32 cellular contexts compared by ENCODE assay signal in genomic region chr6:165186441-165187205, GRCh38.
"Had no signal": no experiment of that assay in that cellular context is flagged by ENCODE, and none has a peak within 500 bp of the region (broad histone marks: within the 10 kb centered on the region; RNA-seq: fewer than 3 reads in every experiment).

No MANE protein-coding gene starts in this region.

- H3K36me3 Mint-ChIP-seq: activated naive CD8-positive, alpha-beta T cell treated with anti-CD3 and anti-CD28 coated beads for 36 hours; T-cell had no signal

- H3K4me3 ChIP-seq: K562 had no signal

- H3K27ac ChIP-seq: brain microvascular endothelial cell, WERI-Rb-1 had no signal

- H3K4me3 Mint-ChIP-seq: activated CD8-positive, alpha-beta T cell treated with anti-CD3 and anti-CD28 coated beads for 36 hours; activated naive CD8-positive, alpha-beta T cell treated with anti-CD3 and anti-CD28 coated beads for 36 hours; activated T-cell treated with anti-CD3 and anti-CD28 coated beads, Interleukin-2, amount 50 U/mL, for 72 hours; activated T-helper 17 cell treated with anti-CD3 and anti-CD28 coated beads, Interleukin-2, amount 50 U/mL, for 72 hours; T-cell; T-helper 17 cell had no signal

- H3K36me3 ChIP-seq: brain microvascular endothelial cell, WERI-Rb-1 had no signal

- H3K9me3 Mint-ChIP-seq: activated CD8-positive, alpha-beta T cell treated with anti-CD3 and anti-CD28 coated beads for 36 hours; activated T-helper 17 cell treated with anti-CD3 and anti-CD28 coated beads, Interleukin-2, amount 50 U/mL, for 72 hours had no signal

- DNase-seq: activated CD4-positive, alpha-beta T cell treated with anti-CD3 and anti-CD28 coated beads for 1 hour; activated CD4-positive, alpha-beta T cell treated with anti-CD3 and anti-CD28 coated beads for 48 hours; activated CD4-positive, alpha-beta T cell treated with anti-CD3 and anti-CD28 coated beads, Interleukin-2, amount 50 U/mL, for 4 hours; activated CD4-positive, CD25-positive, alpha-beta regulatory T cell; activated CD8-positive, alpha-beta T cell treated with anti-CD3 and anti-CD28 coated beads for 36 hours; activated effector memory CD4-positive, alpha-beta T cell treated with anti-CD3 and anti-CD28 coated beads, Interleukin-2, amount 50 U/mL, for 16 hours; activated naive CD4-positive, alpha-beta T cell; activated naive CD4-positive, alpha-beta T cell treated with anti-CD3 and anti-CD28 coated beads, Interleukin-2, amount 50 U/mL, for 16 hours; activated naive CD8-positive, alpha-beta T cell treated with anti-CD3 and anti-CD28 coated beads for 36 hours; activated T-cell treated with anti-CD3 and anti-CD28 coated beads, Interleukin-2, amount 50 U/mL, for 1 hour; activated T-cell treated with anti-CD3 and anti-CD28 coated beads, Interleukin-2, amount 50 U/mL, for 72 hours; amniotic stem cell; aorta; brain microvascular endothelial cell; central memory CD4-positive, alpha-beta T cell; IMR-90; NCI-H1105; NCI-H1417 treated with DMSO at 0.1 percent for 48 hours; NCI-H187 treated with DMSO at 0.1 percent for 48 hours; NCI-H2081; NCI-H226; NCI-H446 treated with DMSO at 0.1 percent for 48 hours; NCI-H524; NCI-H69; SHP77; T-cell; T-helper 17 cell; WERI-Rb-1 had no signal

- ATAC-seq: activated CD8-positive, alpha-beta T cell treated with anti-CD3 and anti-CD28 coated beads for 36 hours; activated T-cell treated with anti-CD3 and anti-CD28 coated beads, Interleukin-2, amount 50 U/mL, for 72 hours; activated T-helper 17 cell treated with anti-CD3 and anti-CD28 coated beads, Interleukin-2, amount 50 U/mL, for 72 hours; K562; Panc1; SK-N-SH treated with all-trans-retinoic acid at 6 μM for 48 hours; T-cell; T-helper 17 cell had no signal

- H3K27me3 ChIP-seq: brain microvascular endothelial cell had no signal

- FAIRE-seq: K562 had no signal

- H3K27me3 Mint-ChIP-seq: activated CD8-positive, alpha-beta T cell treated with anti-CD3 and anti-CD28 coated beads for 36 hours; activated naive CD8-positive, alpha-beta T cell treated with anti-CD3 and anti-CD28 coated beads for 36 hours; activated T-helper 17 cell treated with anti-CD3 and anti-CD28 coated beads, Interleukin-2, amount 50 U/mL, for 72 hours; T-cell; T-helper 17 cell had no signal

- H3K27ac Mint-ChIP-seq: activated CD8-positive, alpha-beta T cell treated with anti-CD3 and anti-CD28 coated beads for 36 hours; activated naive CD8-positive, alpha-beta T cell treated with anti-CD3 and anti-CD28 coated beads for 36 hours; activated T-cell treated with anti-CD3 and anti-CD28 coated beads, Interleukin-2, amount 50 U/mL, for 72 hours; activated T-helper 17 cell treated with anti-CD3 and anti-CD28 coated beads, Interleukin-2, amount 50 U/mL, for 72 hours; T-cell; T-helper 17 cell had no signal

- H3K4me1 Mint-ChIP-seq: activated naive CD8-positive, alpha-beta T cell treated with anti-CD3 and anti-CD28 coated beads for 36 hours; activated T-helper 17 cell treated with anti-CD3 and anti-CD28 coated beads, Interleukin-2, amount 50 U/mL, for 72 hours; T-cell; T-helper 17 cell had no signal
